ENCODE assay signal across 8 cellular contexts in the genomic region with DNA sequence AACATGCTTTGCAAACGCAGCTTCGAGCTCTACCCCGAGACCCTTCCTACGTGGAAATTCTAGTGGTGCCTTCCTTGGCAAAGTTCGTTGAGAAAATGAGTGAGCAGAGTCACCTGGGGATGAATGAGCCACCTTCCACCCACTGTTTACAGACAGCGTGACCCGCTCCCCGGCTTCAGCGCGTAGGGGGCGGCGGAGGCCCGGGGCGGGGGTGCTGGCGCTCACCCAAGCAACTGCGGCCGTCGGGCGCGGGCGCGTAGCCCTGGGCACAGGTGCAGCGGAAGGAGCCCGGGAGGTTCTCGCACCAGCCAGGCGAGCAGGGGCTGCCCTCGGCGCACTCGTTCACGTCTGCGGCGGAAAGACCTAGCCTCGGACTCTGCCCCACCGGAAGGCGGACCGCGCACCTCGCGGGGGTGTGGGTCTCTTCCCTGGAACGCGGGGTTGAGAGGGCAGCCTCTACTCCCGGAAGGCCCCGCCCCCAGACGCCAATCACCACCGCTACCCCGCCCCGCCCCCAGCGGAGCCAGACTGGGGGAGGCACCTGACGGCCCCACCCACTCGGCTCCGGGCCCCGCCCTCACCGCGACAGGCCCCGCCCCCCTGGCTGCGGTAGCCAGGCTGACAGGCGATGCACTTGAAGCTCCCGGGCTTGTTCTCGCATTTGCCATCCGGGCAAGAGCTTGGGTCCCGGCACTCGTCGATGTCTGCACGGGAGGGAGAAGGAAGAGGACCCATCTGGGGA. TPM values are rescaled to one million over a fixed set of nuclear protein-coding genes. Genes with fewer than 3 reads are reported as not detected.
A peak's percentile ranks its signal among the peaks of the same experiment; 100 is the strongest.
DNase-seq lines count a peak whose midpoint lies in the region; ATAC-seq and TF ChIP-seq lines count a peak whose summit lies in the region.

No MANE protein-coding gene starts in this region.

- peak; percentile 67 for ATAC-seq in HG02840 (IDR thresholded peaks at IDR 0.05; ENCODE audit: low FRiP score, unreplicated experiment)

- DNase-seq in NCI-H2029 (lab: John Stamatoyannopoulos, UW) (peak; percentile 85), cerebellar cortex (ENCODE audit: low spot score) (peak; percentile 62), midbrain (lab: John Stamatoyannopoulos, UW) (no peak)
- peak; percentile 93 to 98 (median 96) for DNase-seq in activated CD4-positive, CD25-positive, alpha-beta regulatory T cell (lab: John Stamatoyannopoulos, UW)
- DNase-seq in stimulated activated CD8-positive, alpha-beta memory T cell treated with anti-CD3 and anti-CD28 coated beads, Interleukin-4, amount 100 ng/mL, for 48 hours = peak; percentile 100

- WGBS in mesodermal cell (ENCODE audit: insufficient coverage in 2 of 2), 2 experiments = 5 to 7% methylated on average over 30 to 56 of the region's 64 CpGs

- H3K9me3 ChIP-seq in mesodermal cell (ENCODE audit: control insufficient read depth, low read length) = no peaks in the 10 kb centered on the region

- H3K4me1 ChIP-seq in mesodermal cell (ENCODE audit: control insufficient read depth, insufficient read depth, low read length, poor library complexity, severe bottlenecking) = no peaks in the 10 kb centered on the region

- H3K36me3 ChIP-seq in mesodermal cell (ENCODE audit: control insufficient read depth, insufficient read depth, low read length) = no peaks in the 10 kb centered on the region

- peak; percentile 33 for TF ChIP-seq POLR2A in GM15510 (IDR thresholded peaks at IDR 0.05; ENCODE audit: borderline replicate concordance, extremely low read depth, insufficient read length)

- H3K4me3 ChIP-seq in mesodermal cell (ENCODE audit: extremely low read depth, insufficient read depth, low read length, poor library complexity, severe bottlenecking) = peak overlapping the region; percentile 18

- no peak overlapping the region for H3K27ac ChIP-seq in mesodermal cell (ENCODE audit: low read depth, low read length, severe bottlenecking)

RNA-seq across cellular contexts. Expression of a gene that starts 11.8 kb away (rescaled TPM):
- polyA plus RNA-seq in mesodermal cell (2013, experiment 1 of 2) = 24.9 TPM
- polyA plus RNA-seq in mesodermal cell (2013, experiment 2 of 2) = 23.5 TPM

RNA-seq across cellular contexts. Expression of a gene that starts 21.5 kb away (rescaled TPM):
- polyA plus RNA-seq in mesodermal cell (2013, experiment 1 of 2) = 102 TPM
- 89.8 TPM for polyA plus RNA-seq in mesodermal cell (2013, experiment 2 of 2)

RNA-seq across cellular contexts. Expression of a gene that starts 23.9 kb away (rescaled TPM):
- 59.5 TPM for polyA plus RNA-seq in mesodermal cell (2013, experiment 1 of 2)
- polyA plus RNA-seq in mesodermal cell (2013, experiment 2 of 2) = 49.2 TPM

RNA-seq across cellular contexts. Expression of a gene that starts 25.9 kb away (rescaled TPM):
- polyA plus RNA-seq in mesodermal cell (2013, experiment 1 of 2) = 52.9 TPM
- 41.6 TPM for polyA plus RNA-seq in mesodermal cell (2013, experiment 2 of 2)

RNA-seq across cellular contexts. Expression of a gene that starts 29.5 kb away (rescaled TPM):
- polyA plus RNA-seq in mesodermal cell (2013, experiment 1 of 2) = 18.8 TPM
- polyA plus RNA-seq in mesodermal cell (2013, experiment 2 of 2) = 18.2 TPM
